In the genomic region with DNA sequence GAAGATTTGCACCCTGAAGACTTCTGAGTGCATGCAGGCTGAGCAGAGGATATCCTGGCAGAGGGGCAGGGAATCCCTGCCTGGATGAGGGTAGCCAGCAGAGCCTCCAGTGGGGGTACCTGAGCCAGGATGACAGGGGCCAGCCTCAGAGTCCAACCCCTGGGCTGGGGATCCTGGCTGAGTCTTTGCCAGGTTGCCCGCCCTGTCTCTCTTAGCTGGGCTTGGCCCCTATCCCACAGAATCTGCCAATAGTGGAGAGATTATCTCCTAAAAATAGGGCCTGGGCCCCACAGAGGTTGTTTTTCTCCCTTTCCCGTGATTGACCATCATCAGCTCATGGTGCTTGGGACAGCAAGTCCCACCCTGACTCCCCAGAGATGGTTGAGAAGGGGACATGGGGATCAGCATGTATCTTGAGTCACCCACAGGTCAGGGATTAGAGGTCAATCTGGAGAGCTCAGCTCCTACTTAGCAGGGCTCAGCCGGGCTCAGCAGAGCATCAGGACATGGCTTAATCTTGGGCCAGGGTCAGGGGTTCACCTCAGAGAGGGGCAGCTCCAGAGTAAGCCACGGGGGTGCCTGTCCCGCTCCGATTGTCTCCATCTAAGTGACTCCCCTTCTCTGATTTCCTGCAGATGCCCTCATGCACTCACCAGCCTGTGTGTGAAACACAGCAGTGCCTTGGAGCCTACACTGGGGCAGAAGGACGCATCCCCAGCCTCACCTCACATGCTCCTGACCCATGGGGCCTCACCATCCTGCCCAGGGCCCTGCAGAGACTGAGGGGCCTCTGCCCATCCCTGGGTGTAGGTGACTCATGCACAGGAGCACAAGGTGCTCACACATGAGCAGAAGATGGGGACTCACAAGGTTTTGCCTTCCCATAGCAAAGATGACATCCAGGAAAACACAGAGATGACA, we compare ENCODE assay signal across 30 cellular contexts. TPM values are rescaled to one million over a fixed set of nuclear protein-coding genes. Genes with fewer than 3 reads are reported as not detected.
DNase-seq lines count a peak whose midpoint lies in the region; ATAC-seq and TF ChIP-seq lines count a peak whose summit lies in the region.
"Had no signal": no experiment of that assay in that cellular context is flagged by ENCODE, and none has a peak within 500 bp of the region (broad histone marks: within the 10 kb centered on the region; RNA-seq: fewer than 3 reads in every experiment).

No MANE protein-coding gene starts in this region.

- H3K4me1 ChIP-seq in left ventricle myocardium inferior, result peaks cover 45% of the 10 kb centered on the region
- H3K4me1 ChIP-seq in neural progenitor cell, result no peaks in the 10 kb centered on the region

- no peaks in the 10 kb centered on the region for H3K79me2 ChIP-seq in neural progenitor cell (ENCODE audit: low read depth)

- no peaks in the 10 kb centered on the region for H4K20me1 ChIP-seq in neural progenitor cell (ENCODE audit: low read depth)

- no peak overlapping the region for H3K4me2 ChIP-seq in neural progenitor cell

- H3K9ac ChIP-seq in neural progenitor cell, result no peak overlapping the region

- H3K27me3 Mint-ChIP-seq in neural progenitor cell (ENCODE audit: insufficient read depth, low read depth), result peaks cover 13% of the 10 kb centered on the region

- no peak overlapping the region for H2AFZ ChIP-seq in neural progenitor cell (replicated peaks)

- H3F3A ChIP-seq in neural progenitor cell (ENCODE audit: low read depth), result no peaks in the 10 kb centered on the region

- peak overlapping the region; percentile 63 for H3K27ac ChIP-seq in WERI-Rb-1
- peak overlapping the region; percentile 96 for H3K27ac ChIP-seq in left ventricle myocardium inferior (replicated peaks)
- no peak overlapping the region for H3K27ac ChIP-seq in neural progenitor cell
- H3K27ac ChIP-seq in substantia nigra (ENCODE audit: low read depth, low read length, poor library complexity, severe bottlenecking), result no peak overlapping the region
- H3K27ac ChIP-seq: VCaP had no signal

- H3K9me3 Mint-ChIP-seq in neural progenitor cell, result no peaks in the 10 kb centered on the region
- H3K9me3 Mint-ChIP-seq: dendritic cell treated with granulocyte-macrophage colony-stimulating factor and Interleukin-4, amounts not matched to agents 40 ng/mL and 50 ng/mL, for 4 days; H9; stimulated activated memory B cell treated with anti-CD40 and anti-IgM and Interleukin-4, amounts not matched to agents 10 μg/mL and 1 μg/mL and 100 μg/mL, for 72 hours had no signal

- no peak overlapping the region for H3K4me3 Mint-ChIP-seq in neural progenitor cell
- H3K4me3 Mint-ChIP-seq: dendritic cell treated with granulocyte-macrophage colony-stimulating factor and Interleukin-4, amounts not matched to agents 40 ng/mL and 50 ng/mL, for 4 days; H9; stimulated activated memory B cell treated with anti-CD40 and anti-IgM and Interleukin-4, amounts not matched to agents 10 μg/mL and 1 μg/mL and 100 μg/mL, for 72 hours had no signal

- H3K27me3 ChIP-seq in WERI-Rb-1 (ENCODE audit: insufficient read depth, low read depth, severe bottlenecking) (no peaks in the 10 kb centered on the region), left ventricle myocardium inferior (ENCODE audit: low read depth) (no peaks in the 10 kb centered on the region), neural progenitor cell (no peaks in the 10 kb centered on the region)
- H3K27me3 ChIP-seq: BE2C, sigmoid colon, testis had no signal

- H3K9me3 ChIP-seq in WERI-Rb-1 (ENCODE audit: severe bottlenecking) (no peaks in the 10 kb centered on the region), left ventricle myocardium inferior (replicated peaks) (no peaks in the 10 kb centered on the region), neural progenitor cell (ENCODE audit: low read depth) (no peaks in the 10 kb centered on the region)
- H3K9me3 ChIP-seq: BE2C, sigmoid colon, testis had no signal

- H3K4me3 ChIP-seq in WERI-Rb-1 (ENCODE audit: low read depth, low read length) (no peak overlapping the region), left ventricle myocardium inferior (no peak overlapping the region), neural progenitor cell (no peak overlapping the region)
- H3K4me3 ChIP-seq: sigmoid colon, testis had no signal

- intact Hi-C loops in left ventricle myocardium inferior (cut with micrococcal nuclease), result no loop called here

- DNase-seq in 8988T (peak; percentile 27), WERI-Rb-1 (peak; percentile 87), left ventricle myocardium inferior (no peak), neural progenitor cell (ENCODE audit: low spot score) (no peak), NCI-H1092 treated with DMSO at 0.1 percent for 48 hours (lab: John Stamatoyannopoulos, UW) (no peak), NOMO-1 (lab: John Stamatoyannopoulos, UW; ENCODE audit: unreplicated experiment in 2 of 2) (no peak), substantia nigra (lab: John Stamatoyannopoulos, UW) (no peak)
- DNase-seq: activated CD4-positive, alpha-beta T cell treated with anti-CD3 and anti-CD28 coated beads for 48 hours; activated gamma-delta T cell; activated T-cell treated with anti-CD3 and anti-CD28 coated beads, Interleukin-2, amount 50 U/mL, for 1 hour; BE2C; central memory CD4-positive, alpha-beta T cell; H9; islet precursor cell; mammary epithelial cell; NCI-H1092; NCI-H2029; NCI-H69; RPMI8226; sigmoid colon; stimulated activated CD4-positive, alpha-beta T cell treated with anti-CD3 and anti-CD28 coated beads, Interleukin-4, amount 100 ng/mL, for 4 hours; testis had no signal

- TF ChIP-seq CTCF in WERI-Rb-1 (IDR thresholded peaks at IDR 0.05; ENCODE audit: low read depth, low read length) (no peak), left ventricle myocardium inferior (IDR thresholded peaks at IDR 0.05; ENCODE audit: borderline replicate concordance) (no peak), neural progenitor cell (IDR thresholded peaks at IDR 0.05) (no peak)

- peak overlapping the region; percentile 57 for H3K27ac Mint-ChIP-seq in neural progenitor cell
- H3K27ac Mint-ChIP-seq: dendritic cell treated with granulocyte-macrophage colony-stimulating factor and Interleukin-4, amounts not matched to agents 40 ng/mL and 50 ng/mL, for 4 days; stimulated activated memory B cell treated with anti-CD40 and anti-IgM and Interleukin-4, amounts not matched to agents 10 μg/mL and 1 μg/mL and 100 μg/mL, for 72 hours had no signal

- no peaks in the 10 kb centered on the region for H3K36me3 Mint-ChIP-seq in neural progenitor cell
- H3K36me3 Mint-ChIP-seq: stimulated activated memory B cell treated with anti-CD40 and anti-IgM and Interleukin-4, amounts not matched to agents 10 μg/mL and 1 μg/mL and 100 μg/mL, for 72 hours had no signal

- ATAC-seq in esophagus mucosa, result no peak
- ATAC-seq: stimulated activated memory B cell treated with anti-CD40 and anti-IgM and Interleukin-4, amounts not matched to agents 10 μg/mL and 1 μg/mL and 100 μg/mL, for 72 hours had no signal

- H3K36me3 ChIP-seq in WERI-Rb-1 (no peaks in the 10 kb centered on the region), left ventricle myocardium inferior (no peaks in the 10 kb centered on the region), neural progenitor cell (no peaks in the 10 kb centered on the region)
- H3K36me3 ChIP-seq: BE2C, sigmoid colon had no signal

- H3K4me1 Mint-ChIP-seq in neural progenitor cell, result peaks cover 21% of the 10 kb centered on the region
- H3K4me1 Mint-ChIP-seq: stimulated activated memory B cell treated with anti-CD40 and anti-IgM and Interleukin-4, amounts not matched to agents 10 μg/mL and 1 μg/mL and 100 μg/mL, for 72 hours had no signal

RNA-seq across cellular contexts. Expression of a gene that starts 11.5 kb away (rescaled TPM):
- total RNA-seq in left ventricle myocardium inferior (not detected), neural progenitor cell (ENCODE audit: low replicate concordance) (not detected in 2 replicates), esophagus mucosa (5.0 TPM)
- total RNA-seq: activated CD8-positive, alpha-beta memory T cell treated with anti-CD3 and anti-CD28 coated beads for 36 hours; astrocyte; fibroblast of lung; G401; H9; sigmoid colon had no signal

RNA-seq across cellular contexts. Expression of a gene that starts 18.2 kb away (rescaled TPM):
- total RNA-seq in left ventricle myocardium inferior (135 TPM), neural progenitor cell (ENCODE audit: low replicate concordance) (0.12 and 0.24 TPM in 2 replicates), esophagus mucosa (59.1 TPM)
- total RNA-seq: G401 had no signal

RNA-seq across cellular contexts. Expression of a gene that starts 26.9 kb away (rescaled TPM):
- 2.8 TPM for total RNA-seq in left ventricle myocardium inferior
- total RNA-seq in neural progenitor cell (ENCODE audit: low replicate concordance), result 6.6 and 12.6 TPM in 2 replicates
- 9.6 TPM for total RNA-seq in esophagus mucosa

RNA-seq across cellular contexts. Expression of a gene that starts 27.0 kb away (rescaled TPM):
- total RNA-seq in left ventricle myocardium inferior, result 127 TPM
- 55.5 and 76.0 TPM in 2 replicates for total RNA-seq in neural progenitor cell (ENCODE audit: low replicate concordance)
- total RNA-seq in esophagus mucosa, result 125 TPM

RNA-seq across cellular contexts. Expression of a gene that starts 28.1 kb away (rescaled TPM):
- total RNA-seq in left ventricle myocardium inferior (88.5 TPM), neural progenitor cell (ENCODE audit: low replicate concordance) (11.1 and 20.9 TPM in 2 replicates), esophagus mucosa (151 TPM)

Comparison
In these comparisons a context has a peak if more than half of its experiments do, and no peak if none do; other contexts are left out.
1. DNase-seq: peak in 8988T (single experiment) and WERI-Rb-1 (single experiment); none in left ventricle myocardium inferior (single experiment), neural progenitor cell (single experiment), NCI-H1092 treated with DMSO at 0.1 percent for 48 hours (single experiment), NOMO-1 (0 of 2) and substantia nigra (0 of 49).
2. H3K27ac ChIP-seq: peak in WERI-Rb-1 (single experiment) and left ventricle myocardium inferior (single experiment); none in neural progenitor cell (single experiment) and substantia nigra (single experiment).
3. RNA of a gene that starts 18.2 kb away (total RNA-seq): 135 TPM in left ventricle myocardium inferior (single experiment) and 59.1 TPM in esophagus mucosa (single experiment); 0.12 to 0.24 TPM in neural progenitor cell; every median in the first group is over 10 times any median in the second.